ENCODE assay signal across 1 cellular context in the genomic region with DNA sequence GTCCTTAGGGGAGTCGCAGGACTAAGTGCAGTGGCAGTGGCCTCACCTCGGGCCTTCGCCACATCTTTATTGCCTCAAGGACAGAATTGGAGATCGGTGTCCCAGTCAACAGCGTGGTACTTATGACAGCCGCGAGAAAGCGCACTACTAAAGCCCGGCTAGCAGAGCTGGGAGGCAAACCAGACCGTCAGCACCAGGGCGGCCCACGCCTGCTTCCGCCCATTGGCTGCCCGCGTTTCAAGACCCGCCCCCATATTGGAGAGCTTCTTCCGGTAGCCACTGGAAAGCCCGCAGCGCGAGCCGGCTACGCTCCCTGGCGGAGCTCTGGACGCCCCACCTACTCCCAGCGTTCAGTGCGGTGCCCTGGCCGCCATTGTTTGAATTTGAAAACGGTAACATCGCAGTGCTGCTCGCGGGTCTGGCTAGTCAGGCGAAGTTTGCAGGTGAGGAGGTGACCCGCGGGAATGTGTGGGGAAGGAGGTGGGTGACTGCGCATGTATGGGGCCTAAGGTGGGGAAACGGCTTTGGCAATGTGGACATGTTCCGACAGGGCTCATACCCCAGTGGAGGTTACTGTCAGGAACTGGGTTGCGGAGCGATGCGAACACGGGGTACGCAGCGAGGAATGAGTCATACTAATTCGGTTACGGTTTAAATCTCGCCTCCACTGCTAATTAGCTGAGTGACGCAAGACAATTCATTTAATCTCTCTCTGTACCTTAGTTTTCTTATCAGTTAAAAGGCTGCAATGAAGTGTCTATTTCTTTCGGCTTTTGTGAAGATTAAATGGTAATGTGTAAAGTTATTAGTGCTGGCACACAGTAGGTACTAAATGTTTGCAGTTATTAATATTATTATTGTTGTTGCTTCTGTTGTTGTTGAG.
TF ChIP-seq lines count a peak whose summit lies in the region.

Gene KIF20B (plus strand): TSS at position 353 of the 883 bp plus-strand sequence. CDS start 3,705 bp downstream, outside the sequence.

TF ChIP-seq in HepG2, 621 proteins besides CTCF, POLR2A, EP300 and RAD21 (continued from another document and continues in another):
- TF ChIP-seq AGO1 (IDR thresholded peaks at IDR 0.05; ENCODE audit: low read depth, low read length, poor library complexity, severe bottlenecking) = no peak
- peak; percentile 95 for TF ChIP-seq ZNF724P (CRISPR knock-in tag; IDR thresholded peaks at IDR 0.05; ENCODE audit: borderline replicate concordance)
- TF ChIP-seq EHMT2 (IDR thresholded peaks at IDR 0.05; ENCODE audit: borderline replicate concordance, low read depth, low read length) = no peak
- TF ChIP-seq HMGXB4 (CRISPR knock-in tag; IDR thresholded peaks at IDR 0.05; ENCODE audit: borderline replicate concordance in 1 of 2, low read depth in 1 of 2) = peak in 1 of 2 experiments; percentile 57; a peak in 1 of 4 replicates
- TF ChIP-seq ZNF496 (CRISPR knock-in tag; IDR thresholded peaks at IDR 0.05; ENCODE audit: insufficient replicate concordance) = peak; percentile 25
- TF ChIP-seq CSRNP2 (CRISPR knock-in tag; conservative IDR thresholded peaks at IDR 0.05; ENCODE audit: low read depth) = peak; percentile 99
- no peak for TF ChIP-seq ZUFSP (CRISPR knock-in tag; IDR thresholded peaks at IDR 0.05; ENCODE audit: borderline replicate concordance)
- TF ChIP-seq POGZ (CRISPR knock-in tag; IDR thresholded peaks at IDR 0.05) = peak; percentile 99
- peak; percentile 89; the same call in 1 of the 2 replicates for TF ChIP-seq CCDC6 (CRISPR knock-in tag; IDR thresholded peaks at IDR 0.05)
- TF ChIP-seq ZNF780A (CRISPR knock-in tag; IDR thresholded peaks at IDR 0.05) = peak; percentile 99
- TF ChIP-seq HNF4G (IDR thresholded peaks at IDR 0.05; ENCODE audit: borderline replicate concordance, low read depth, low read length) = no peak
- TF ChIP-seq HNF4G (CRISPR knock-in tag; IDR thresholded peaks at IDR 0.05; ENCODE audit: borderline replicate concordance, low read depth) = no peak
- 0 out of 2 replicates have a peak, but pooled peaks have one; percentile 54 for TF ChIP-seq ZSCAN9 (CRISPR knock-in tag; IDR thresholded peaks at IDR 0.05; ENCODE audit: borderline replicate concordance)
- TF ChIP-seq, protein P1, sequence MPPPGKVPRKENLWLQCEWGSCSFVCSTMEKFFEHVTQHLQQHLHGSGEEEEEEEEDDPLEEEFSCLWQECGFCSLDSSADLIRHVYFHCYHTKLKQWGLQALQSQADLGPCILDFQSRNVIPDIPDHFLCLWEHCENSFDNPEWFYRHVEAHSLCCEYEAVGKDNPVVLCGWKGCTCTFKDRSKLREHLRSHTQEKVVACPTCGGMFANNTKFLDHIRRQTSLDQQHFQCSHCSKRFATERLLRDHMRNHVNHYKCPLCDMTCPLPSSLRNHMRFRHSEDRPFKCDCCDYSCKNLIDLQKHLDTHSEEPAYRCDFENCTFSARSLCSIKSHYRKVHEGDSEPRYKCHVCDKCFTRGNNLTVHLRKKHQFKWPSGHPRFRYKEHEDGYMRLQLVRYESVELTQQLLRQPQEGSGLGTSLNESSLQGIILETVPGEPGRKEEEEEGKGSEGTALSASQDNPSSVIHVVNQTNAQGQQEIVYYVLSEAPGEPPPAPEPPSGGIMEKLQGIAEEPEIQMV (CRISPR knock-in tag; IDR thresholded peaks at IDR 0.05; ENCODE audit: low read depth) = no peak
- TF ChIP-seq HMG20B (CRISPR knock-in tag; conservative IDR thresholded peaks at IDR 0.05) = no peak
- TF ChIP-seq, protein P2, sequence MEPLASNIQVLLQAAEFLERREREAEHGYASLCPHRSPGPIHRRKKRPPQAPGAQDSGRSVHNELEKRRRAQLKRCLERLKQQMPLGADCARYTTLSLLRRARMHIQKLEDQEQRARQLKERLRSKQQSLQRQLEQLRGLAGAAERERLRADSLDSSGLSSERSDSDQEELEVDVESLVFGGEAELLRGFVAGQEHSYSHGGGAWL (CRISPR knock-in tag; IDR thresholded peaks at IDR 0.05) = peak; percentile 47; the same call in 1 of the 2 replicates
- peak; percentile 32; the same call in 1 of the 2 replicates for TF ChIP-seq RCOR2 (CRISPR knock-in tag; IDR thresholded peaks at IDR 0.05)
- no peak; the same call in 1 of the 2 replicates for TF ChIP-seq ZNF644 (CRISPR knock-in tag; IDR thresholded peaks at IDR 0.05; ENCODE audit: low read depth)
- TF ChIP-seq, protein P3, sequence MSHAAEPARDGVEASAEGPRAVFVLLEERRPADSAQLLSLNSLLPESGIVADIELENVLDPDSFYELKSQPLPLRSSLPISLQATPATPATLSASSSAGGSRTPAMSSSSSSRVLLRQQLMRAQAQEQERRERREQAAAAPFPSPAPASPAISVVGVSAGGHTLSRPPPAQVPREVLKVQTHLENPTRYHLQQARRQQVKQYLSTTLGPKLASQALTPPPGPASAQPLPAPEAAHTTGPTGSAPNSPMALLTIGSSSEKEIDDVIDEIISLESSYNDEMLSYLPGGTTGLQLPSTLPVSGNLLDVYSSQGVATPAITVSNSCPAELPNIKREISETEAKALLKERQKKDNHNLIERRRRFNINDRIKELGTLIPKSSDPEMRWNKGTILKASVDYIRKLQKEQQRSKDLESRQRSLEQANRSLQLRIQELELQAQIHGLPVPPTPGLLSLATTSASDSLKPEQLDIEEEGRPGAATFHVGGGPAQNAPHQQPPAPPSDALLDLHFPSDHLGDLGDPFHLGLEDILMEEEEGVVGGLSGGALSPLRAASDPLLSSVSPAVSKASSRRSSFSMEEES (CRISPR knock-in tag; IDR thresholded peaks at IDR 0.05) = no peak; the same call in 1 of the 2 replicates
- TF ChIP-seq ZFP36 (IDR thresholded peaks at IDR 0.05; ENCODE audit: borderline replicate concordance, low read depth, low read length, partially characterized antibody) = no peak
- peak; percentile 50 for TF ChIP-seq CREB1 (IDR thresholded peaks at IDR 0.05)
- TF ChIP-seq CREB1 (CRISPR knock-in tag; IDR thresholded peaks at IDR 0.05) = peak; percentile 80; the same call in 1 of the 2 replicates
- no peak for TF ChIP-seq ZC3H4 (CRISPR knock-in tag; IDR thresholded peaks at IDR 0.05; ENCODE audit: borderline replicate concordance)
- TF ChIP-seq, protein P4, sequence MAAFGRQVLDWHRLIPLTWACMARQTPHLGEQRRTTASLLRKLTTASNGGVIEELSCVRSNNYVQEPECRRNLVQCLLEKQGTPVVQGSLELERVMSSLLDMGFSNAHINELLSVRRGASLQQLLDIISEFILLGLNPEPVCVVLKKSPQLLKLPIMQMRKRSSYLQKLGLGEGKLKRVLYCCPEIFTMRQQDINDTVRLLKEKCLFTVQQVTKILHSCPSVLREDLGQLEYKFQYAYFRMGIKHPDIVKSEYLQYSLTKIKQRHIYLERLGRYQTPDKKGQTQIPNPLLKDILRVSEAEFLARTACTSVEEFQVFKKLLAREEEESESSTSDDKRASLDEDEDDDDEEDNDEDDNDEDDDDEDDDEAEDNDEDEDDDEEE (CRISPR knock-in tag; IDR thresholded peaks at IDR 0.05) = peak; percentile 89; the same call in 1 of the 2 replicates
- TF ChIP-seq HES4 (CRISPR knock-in tag; IDR thresholded peaks at IDR 0.05; ENCODE audit: borderline replicate concordance) = no peak
- no peak for TF ChIP-seq SETDB1 (CRISPR knock-in tag; IDR thresholded peaks at IDR 0.05; ENCODE audit: borderline replicate concordance)
- TF ChIP-seq ZNF180 (CRISPR knock-in tag; IDR thresholded peaks at IDR 0.05; ENCODE audit: borderline replicate concordance, low read depth) = no peak
- no peak for TF ChIP-seq CENPX (CRISPR knock-in tag; IDR thresholded peaks at IDR 0.05)
- TF ChIP-seq ZNF549 (CRISPR knock-in tag; IDR thresholded peaks at IDR 0.05) = no peak
- TF ChIP-seq TEAD2 (CRISPR knock-in tag; IDR thresholded peaks at IDR 0.05) = no peak
- TF ChIP-seq KDM3A (CRISPR knock-in tag; IDR thresholded peaks at IDR 0.05; ENCODE audit: low read depth) = peak; percentile 73; the same call in 1 of the 2 replicates
- peak; percentile 43; the same call in 1 of the 2 replicates for TF ChIP-seq THRA (CRISPR knock-in tag; IDR thresholded peaks at IDR 0.05; ENCODE audit: borderline replicate concordance)
- peak; percentile 34; the same call in 1 of the 2 replicates for TF ChIP-seq SATB2 (CRISPR knock-in tag; IDR thresholded peaks at IDR 0.05)
- TF ChIP-seq ZNF337 (CRISPR knock-in tag; IDR thresholded peaks at IDR 0.05; ENCODE audit: borderline replicate concordance, low read depth) = no peak
- no peak; the same call in 1 of the 2 replicates for TF ChIP-seq RNF2 (conservative IDR thresholded peaks at IDR 0.05; ENCODE audit: low read depth)
- TF ChIP-seq DNMT1 (CRISPR knock-in tag; IDR thresholded peaks at IDR 0.05) = no peak
- TF ChIP-seq GTF2F1 (IDR thresholded peaks at IDR 0.05; ENCODE audit: low read length) = no peak
- TF ChIP-seq POLR2AphosphoS2 (IDR thresholded peaks at IDR 0.05; ENCODE audit: low read depth, low read length) = no peak
- TF ChIP-seq, protein P5, sequence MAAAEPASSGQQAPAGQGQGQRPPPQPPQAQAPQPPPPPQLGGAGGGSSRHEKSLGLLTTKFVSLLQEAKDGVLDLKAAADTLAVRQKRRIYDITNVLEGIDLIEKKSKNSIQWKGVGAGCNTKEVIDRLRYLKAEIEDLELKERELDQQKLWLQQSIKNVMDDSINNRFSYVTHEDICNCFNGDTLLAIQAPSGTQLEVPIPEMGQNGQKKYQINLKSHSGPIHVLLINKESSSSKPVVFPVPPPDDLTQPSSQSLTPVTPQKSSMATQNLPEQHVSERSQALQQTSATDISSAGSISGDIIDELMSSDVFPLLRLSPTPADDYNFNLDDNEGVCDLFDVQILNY (CRISPR knock-in tag; conservative IDR thresholded peaks at IDR 0.05) = peak; percentile 97
- TF ChIP-seq, protein P6, sequence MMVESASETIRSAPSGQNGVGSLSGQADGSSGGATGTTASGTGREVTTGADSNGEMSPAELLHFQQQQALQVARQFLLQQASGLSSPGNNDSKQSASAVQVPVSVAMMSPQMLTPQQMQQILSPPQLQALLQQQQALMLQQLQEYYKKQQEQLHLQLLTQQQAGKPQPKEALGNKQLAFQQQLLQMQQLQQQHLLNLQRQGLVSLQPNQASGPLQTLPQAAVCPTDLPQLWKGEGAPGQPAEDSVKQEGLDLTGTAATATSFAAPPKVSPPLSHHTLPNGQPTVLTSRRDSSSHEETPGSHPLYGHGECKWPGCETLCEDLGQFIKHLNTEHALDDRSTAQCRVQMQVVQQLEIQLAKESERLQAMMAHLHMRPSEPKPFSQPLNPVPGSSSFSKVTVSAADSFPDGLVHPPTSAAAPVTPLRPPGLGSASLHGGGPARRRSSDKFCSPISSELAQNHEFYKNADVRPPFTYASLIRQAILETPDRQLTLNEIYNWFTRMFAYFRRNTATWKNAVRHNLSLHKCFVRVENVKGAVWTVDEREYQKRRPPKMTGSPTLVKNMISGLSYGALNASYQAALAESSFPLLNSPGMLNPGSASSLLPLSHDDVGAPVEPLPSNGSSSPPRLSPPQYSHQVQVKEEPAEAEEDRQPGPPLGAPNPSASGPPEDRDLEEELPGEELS (CRISPR knock-in tag; IDR thresholded peaks at IDR 0.05) = peak; percentile 67; the same call in 1 of the 2 replicates
- TF ChIP-seq NR1H2 (CRISPR knock-in tag; IDR thresholded peaks at IDR 0.05; ENCODE audit: borderline replicate concordance, low read depth) = no peak
- 0 out of 2 replicates have a peak, but pooled peaks have one; percentile 74 for TF ChIP-seq MAF1 (CRISPR knock-in tag; IDR thresholded peaks at IDR 0.05; ENCODE audit: borderline replicate concordance)
